In genomic region chr6:105402981-105403935, GRCh38 we compare ENCODE assay signal across 8 cellular contexts. TPM values are rescaled to one million over a fixed set of nuclear protein-coding genes. Genes with fewer than 3 reads are reported as not detected.
DNase-seq lines count a peak whose midpoint lies in the region; ATAC-seq and TF ChIP-seq lines count a peak whose summit lies in the region.

PREP (minus strand) TSS chr6:105403082; CDS start chr6:105402891, 191 bp downstream.

- H3K27ac ChIP-seq in angular gyrus (ENCODE audit: low read depth, low read length): peak within 1 kb of the TSS; percentile 78
- H3K27ac ChIP-seq in right atrium auricular region: peak within 1 kb of the TSS; percentile 79 to 92
- peak within 1 kb of the TSS; percentile 87 to 92 for H3K27ac ChIP-seq in uterus

- TF ChIP-seq POLR2A in uterus (IDR thresholded peaks at IDR 0.05): peak; percentile 66

- peak; percentile 78 to 80 for TF ChIP-seq CTCF in right atrium auricular region (IDR thresholded peaks at IDR 0.05)
- TF ChIP-seq CTCF in uterus (IDR thresholded peaks at IDR 0.05): peak; percentile 48 to 63 (median 60)

- H3K9me3 ChIP-seq in right atrium auricular region (no peaks in the 10 kb centered on the region), uterus (no peaks in the 10 kb centered on the region)

- no peaks in the 10 kb centered on the region for H3K27me3 ChIP-seq in right atrium auricular region
- no peaks in the 10 kb centered on the region for H3K27me3 ChIP-seq in uterus

- ATAC-seq in GM18498 (IDR thresholded peaks at IDR 0.05; ENCODE audit: unreplicated experiment): peak; percentile 96
- ATAC-seq in HG02852 (IDR thresholded peaks at IDR 0.05; ENCODE audit: unreplicated experiment): peak; percentile 94

- peak within 1 kb of the TSS; percentile 88 to 99 for H3K4me3 ChIP-seq in right atrium auricular region
- H3K4me3 ChIP-seq in uterus: peak within 1 kb of the TSS; percentile 88 to 97

- H3K4me1 ChIP-seq in right atrium auricular region: peaks cover 0 to 36% of the 10 kb centered on the region in 2 donors
- H3K4me1 ChIP-seq in uterus: peaks cover 0 to 5% of the 10 kb centered on the region in 2 donors

- DNase-seq in NCI-H1436 (lab: John Stamatoyannopoulos, UW) (peak; percentile 70), T-helper 2 cell (peak; percentile 57 to 94 (median 73)), right atrium auricular region (ENCODE audit: low spot score) (peak; percentile 71), putamen (ENCODE audit: low spot score) (peak; percentile 83), uterus (peak; percentile 68 to 82)

- no peaks in the 10 kb centered on the region for H3K36me3 ChIP-seq in right atrium auricular region
- H3K36me3 ChIP-seq in uterus: no peaks in the 10 kb centered on the region

- intact Hi-C loops in uterus (cut with DNase I; ENCODE audit: low total_unique reads): no loop called here

RNA-seq across cellular contexts. Expression of gene PREP, which starts in this region (rescaled TPM):
- 10 to 100 TPM; 13.7 to 16.8 TPM for total RNA-seq in right atrium auricular region
- 10 to 100 TPM in 3 of 4 donors, 1 to 10 TPM in 1; 9.7 to 29.6 (median 17.1) TPM for total RNA-seq in uterus

Comparison
In these comparisons a context has a peak if more than half of its experiments do, and no peak if none do; other contexts are left out.
1. Peak in every context shown above with its lines: DNase-seq, ATAC-seq, H3K4me3 ChIP-seq and H3K27ac ChIP-seq.